ENCODE assay signal across 19 cellular contexts in the genomic region with DNA sequence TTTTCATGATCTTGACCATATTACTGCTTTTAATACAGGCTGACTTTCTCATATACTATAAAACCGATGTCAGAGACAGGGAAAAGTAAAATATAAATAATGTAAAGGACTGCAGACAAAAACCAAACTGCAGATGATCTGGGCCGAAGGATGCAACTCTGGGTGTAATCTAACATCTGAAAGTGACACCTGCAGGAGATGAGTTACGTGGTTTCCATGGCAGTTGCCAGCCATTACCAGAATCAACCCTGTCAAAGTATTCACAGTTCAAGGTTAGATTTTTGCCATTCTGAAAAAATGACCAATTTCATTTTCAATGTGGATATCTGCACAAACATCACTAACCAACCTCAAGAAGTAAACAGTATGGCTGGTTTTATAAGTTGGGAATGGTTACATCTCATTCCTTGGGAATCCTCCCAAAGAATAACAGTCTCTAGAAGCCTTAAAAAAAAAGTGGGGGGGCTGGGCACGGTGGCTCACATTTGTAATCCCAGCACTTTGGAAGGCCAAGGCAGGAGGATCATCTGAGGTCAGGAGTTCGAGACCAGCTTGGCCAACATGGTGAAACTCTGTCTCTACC. TPM values are rescaled to one million over a fixed set of nuclear protein-coding genes. Genes with fewer than 3 reads are reported as not detected.
DNase-seq lines count a peak whose midpoint lies in the region; TF ChIP-seq lines count a peak whose summit lies in the region.
"Had no signal": no experiment of that assay in that cellular context is flagged by ENCODE, and none has a peak within 500 bp of the region (broad histone marks: within the 10 kb centered on the region; RNA-seq: fewer than 3 reads in every experiment).

No MANE protein-coding gene starts in this region.

- no peaks in the 10 kb centered on the region for H3K9me3 Mint-ChIP-seq in endothelial cell (ENCODE audit: unreplicated experiment)
- H3K9me3 Mint-ChIP-seq: CD14-positive monocyte; CD4-positive, alpha-beta memory T cell had no signal

- peak overlapping the region; percentile 59 for H3K27ac ChIP-seq in WERI-Rb-1
- H3K27ac ChIP-seq: 22Rv1, A549, BLaER1, GM23248 had no signal

- TF ChIP-seq CTCF in WERI-Rb-1 (IDR thresholded peaks at IDR 0.05; ENCODE audit: low read depth, low read length): no peak
- no peak for TF ChIP-seq CTCF in endothelial cell (IDR thresholded peaks at IDR 0.05; ENCODE audit: unreplicated experiment)

- no peaks in the 10 kb centered on the region for H3K9me3 ChIP-seq in WERI-Rb-1 (ENCODE audit: severe bottlenecking)
- H3K9me3 ChIP-seq: A549, BLaER1 had no signal

- no peaks in the 10 kb centered on the region for H3K27me3 ChIP-seq in WERI-Rb-1 (ENCODE audit: insufficient read depth, low read depth, severe bottlenecking)
- H3K27me3 ChIP-seq: BLaER1 had no signal

- peaks cover 2% of the 10 kb centered on the region for H3K4me1 Mint-ChIP-seq in endothelial cell (ENCODE audit: unreplicated experiment)
- H3K4me1 Mint-ChIP-seq: CD14-positive monocyte had no signal

- H3K36me3 ChIP-seq in WERI-Rb-1: peaks cover 43% of the 10 kb centered on the region

- in situ Hi-C loops in G401 (cut with HindIII; ENCODE audit: low sequenced_read_pairs): no loop called here

- H3K4me3 Mint-ChIP-seq in endothelial cell (ENCODE audit: unreplicated experiment): no peak overlapping the region
- H3K4me3 Mint-ChIP-seq: CD14-positive monocyte; CD4-positive, alpha-beta memory T cell had no signal

- no peaks in the 10 kb centered on the region for H3K27me3 Mint-ChIP-seq in endothelial cell (ENCODE audit: unreplicated experiment)
- H3K27me3 Mint-ChIP-seq: CD4-positive, alpha-beta memory T cell had no signal

- no peak overlapping the region for H3K27ac Mint-ChIP-seq in endothelial cell (ENCODE audit: unreplicated experiment)
- H3K27ac Mint-ChIP-seq: CD4-positive, alpha-beta memory T cell had no signal

- no peak overlapping the region for H3K4me3 ChIP-seq in Jurkat, Clone E6-1 (ENCODE audit: low read length)
- no peak overlapping the region for H3K4me3 ChIP-seq in WERI-Rb-1 (ENCODE audit: low read depth, low read length)
- H3K4me3 ChIP-seq: A549, BLaER1, GM23248, K562 had no signal

- peaks cover 18% of the 10 kb centered on the region for H3K36me3 Mint-ChIP-seq in endothelial cell (ENCODE audit: low read depth, unreplicated experiment)

- peak; percentile 10 for DNase-seq in activated CD8-positive, alpha-beta memory T cell treated with anti-CD3 and anti-CD28 coated beads, Interleukin-2, amount 50 U/mL, for 48 hours
- no peak for DNase-seq in activated CD8-positive, alpha-beta memory T cell treated with anti-CD3 and anti-CD28 coated beads for 24 hours
- DNase-seq in EH (ENCODE audit: low read depth): peak; percentile 11
- peak; percentile 23 for DNase-seq in Jurkat, Clone E6-1 (ENCODE audit: low read depth, low spot score)
- no peak for DNase-seq in WERI-Rb-1
- no peak for DNase-seq in endothelial cell (ENCODE audit: low spot score)
- DNase-seq in G401 (ENCODE audit: low spot score): no peak
- DNase-seq in HPDE6-E6E7 (ENCODE audit: extremely low spot score): no peak
- DNase-seq: AML-193; CD4-positive, alpha-beta memory T cell; DMS153; DMS79; GM23248; HCEC 1CT had no signal

RNA-seq across cellular contexts. Expression of a gene that starts 27.7 kb away (rescaled TPM):
- polyA plus RNA-seq in Jurkat, Clone E6-1 (2012; ENCODE audit: insufficient read depth, insufficient read length): 70.5 TPM
- 57.0 TPM for total RNA-seq in endothelial cell (ENCODE audit: unreplicated experiment)
- 68.0 and 88.7 TPM in 2 replicates for total RNA-seq in G401 (2014; rRNA removed; shearing (Covaris generic))

RNA-seq across cellular contexts. Expression of a gene that starts 49.2 kb away (rescaled TPM):
- 26.9 TPM for polyA plus RNA-seq in Jurkat, Clone E6-1 (2012; ENCODE audit: insufficient read depth, insufficient read length)
- 13.5 TPM for total RNA-seq in endothelial cell (ENCODE audit: unreplicated experiment)
- 41.9 and 44.5 TPM in 2 replicates for total RNA-seq in G401 (2014; rRNA removed; shearing (Covaris generic))

Comparison
In these comparisons a context has a peak if more than half of its experiments do, and no peak if none do; other contexts are left out.
1. DNase-seq: peak in activated CD8-positive, alpha-beta memory T cell treated with anti-CD3 and anti-CD28 coated beads, Interleukin-2, amount 50 U/mL, for 48 hours (single experiment), EH (single experiment) and Jurkat, Clone E6-1 (single experiment); none in activated CD8-positive, alpha-beta memory T cell treated with anti-CD3 and anti-CD28 coated beads for 24 hours (single experiment), WERI-Rb-1 (single experiment), endothelial cell (single experiment), G401 (single experiment) and HPDE6-E6E7 (single experiment).